21 cellular contexts compared by ENCODE assay signal in the genomic region with DNA sequence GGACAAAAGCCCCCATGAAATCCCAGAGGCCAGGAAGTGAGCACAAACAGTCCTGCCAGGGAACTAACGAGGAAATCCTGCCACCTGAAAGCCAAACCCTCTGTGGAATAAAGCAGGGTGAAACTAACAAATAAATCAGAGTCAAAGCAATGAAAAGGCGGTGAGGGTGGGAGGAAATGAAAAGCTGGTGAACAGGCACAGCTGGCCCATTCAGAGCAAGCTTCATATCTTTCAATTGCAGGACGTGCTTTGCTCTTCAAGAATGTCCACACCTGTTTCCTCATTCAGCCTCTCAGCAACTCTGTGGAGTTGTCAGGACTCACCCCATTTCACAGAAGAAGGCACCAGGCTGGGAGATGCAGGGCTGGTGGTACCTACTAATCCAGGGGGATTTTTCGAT.
"Had no signal": no experiment of that assay in that cellular context is flagged by ENCODE, and none has a peak within 500 bp of the region (broad histone marks: within the 10 kb centered on the region; RNA-seq: fewer than 3 reads in every experiment).

No MANE protein-coding gene starts in this region.

- H3K4me1 Mint-ChIP-seq: naive thymus-derived CD8-positive, alpha-beta T cell had no signal

- H3K27ac Mint-ChIP-seq: endodermal cell, progenitor cell of endocrine pancreas had no signal

- H3K4me1 ChIP-seq: colonic mucosa, pancreas, transverse colon had no signal

- H3K36me3 Mint-ChIP-seq: naive thymus-derived CD8-positive, alpha-beta T cell had no signal

- H3K36me3 ChIP-seq: colonic mucosa, heart left ventricle, pancreas, stomach, thoracic aorta, transverse colon had no signal

- FAIRE-seq: frontal cortex, pancreas, small intestine had no signal

- H3K9me3 Mint-ChIP-seq: endodermal cell; naive thymus-derived CD8-positive, alpha-beta T cell had no signal

- DNase-seq: colonic mucosa; effector CD4-positive, alpha-beta T cell; endodermal cell; heart left ventricle; hippocampal formation; left colon; mammary epithelial cell; mucosa of descending colon; naive thymus-derived CD8-positive, alpha-beta T cell; occipital lobe; pancreas; right cardiac atrium; small intestine; stimulated activated CD4-positive, alpha-beta T cell treated with anti-CD3 and anti-CD28 coated beads, Interleukin-12 subunit alpha, Interleukin-12 subunit beta, amount 100 ng/mL, for 4 hours; stimulated activated naive CD4-positive, alpha-beta T cell; stomach; substantia nigra; transverse colon had no signal

- H3K27ac ChIP-seq: colonic mucosa, heart left ventricle, pancreas, stomach, thoracic aorta, transverse colon had no signal

- H3K4me3 ChIP-seq: colonic mucosa, heart left ventricle, mucosa of descending colon, pancreas, stomach, thoracic aorta, transverse colon had no signal

- H3K9me3 ChIP-seq: colonic mucosa, heart left ventricle, mucosa of descending colon, pancreas, stomach, thoracic aorta, transverse colon had no signal

- H3K27me3 ChIP-seq: colonic mucosa, pancreas had no signal

- H3K4me3 Mint-ChIP-seq: endodermal cell; naive thymus-derived CD8-positive, alpha-beta T cell had no signal
